Comparison of ENCODE assay signal across 18 cellular contexts in the genomic region with DNA sequence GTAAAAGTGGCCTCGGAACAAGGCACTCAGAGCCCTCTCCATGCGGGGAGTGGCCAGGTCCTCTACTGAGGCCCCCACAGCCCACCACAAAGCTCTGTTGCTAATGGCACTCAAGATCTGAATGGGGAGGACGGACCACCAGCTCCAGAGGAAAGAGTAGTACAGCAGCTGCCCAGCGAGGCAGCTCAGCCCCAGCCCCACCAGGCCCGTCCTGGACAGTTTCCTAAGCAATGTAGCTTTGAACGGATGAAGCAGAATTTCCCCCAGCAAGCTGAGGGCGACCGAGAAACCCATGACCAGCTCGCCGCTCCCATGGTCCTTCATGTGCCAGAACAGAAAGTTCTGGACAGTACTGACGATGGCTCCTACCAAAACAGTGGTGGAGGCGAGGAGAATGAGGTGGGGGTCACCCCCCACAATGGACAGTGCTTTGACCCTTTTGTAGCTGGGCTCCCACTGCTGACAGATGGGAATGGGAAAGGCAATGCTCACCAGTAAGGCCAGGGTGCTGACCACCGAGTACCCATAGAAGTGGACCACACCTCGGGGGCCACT. TPM values are rescaled to one million over a fixed set of nuclear protein-coding genes. Genes with fewer than 3 reads are reported as not detected.
DNase-seq lines count a peak whose midpoint lies in the region; ATAC-seq, FAIRE-seq and TF ChIP-seq lines count a peak whose summit lies in the region.
"Had no signal": no experiment of that assay in that cellular context is flagged by ENCODE, and none has a peak within 500 bp of the region (broad histone marks: within the 10 kb centered on the region; RNA-seq: fewer than 3 reads in every experiment).

No MANE protein-coding gene starts in this region.

- no peak overlapping the region for H3K27ac ChIP-seq in endodermal cell (ENCODE audit: low read depth, low read length)
- no peak overlapping the region for H3K27ac ChIP-seq in pancreas
- no peak overlapping the region for H3K27ac ChIP-seq in right cardiac atrium (ENCODE audit: low read length)
- H3K27ac ChIP-seq: BLaER1 treated with 17β-estradiol and CSF1 and Interleukin-3, amounts not matched to agents 10 nM and 100 nM had no signal

- CTCF ChIA-PET in WTC11 (lab: Charles Lee) = interaction anchor here (0.6 to 8.9 kb wide), 11 partner anchors 10 to 724 kb away, joined by 3 to 132 read pairs (median 15); partner anchors contain the start of gene MYH10

- H3K36me3 ChIP-seq in endodermal cell (ENCODE audit: control insufficient read depth, insufficient read depth, low read length) = no peaks in the 10 kb centered on the region
- H3K36me3 ChIP-seq in pancreas = no peaks in the 10 kb centered on the region
- H3K36me3 ChIP-seq: HAP-1 had no signal

- no peak overlapping the region for H3K4me3 ChIP-seq in endodermal cell (ENCODE audit: low read length)
- H3K4me3 ChIP-seq in pancreas = peak overlapping the region in 3 of 4 donors; percentile 59 to 81 (median 67)
- H3K4me3 ChIP-seq in right cardiac atrium (ENCODE audit: low read length) = no peak overlapping the region
- H3K4me3 ChIP-seq: BLaER1 treated with 17β-estradiol and CSF1 and Interleukin-3, amounts not matched to agents 10 nM and 100 nM; HAP-1 had no signal

- H3K9me3 Mint-ChIP-seq in WTC11 = no peaks in the 10 kb centered on the region
- peaks cover 2% of the 10 kb centered on the region for H3K9me3 Mint-ChIP-seq in endodermal cell
- H3K9me3 Mint-ChIP-seq: IgD-negative memory B cell had no signal

- no peak overlapping the region for H3K27ac Mint-ChIP-seq in WTC11
- no peak overlapping the region for H3K27ac Mint-ChIP-seq in endodermal cell
- H3K27ac Mint-ChIP-seq: CD4-positive, CD25-positive, alpha-beta regulatory T cell; IgD-negative memory B cell had no signal

- H3K9ac ChIP-seq in endodermal cell (ENCODE audit: extremely low read depth, low read length, poor library complexity, severe bottlenecking) = no peak overlapping the region
- H3K9ac ChIP-seq: BLaER1 treated with 17β-estradiol and CSF1 and Interleukin-3, amounts not matched to agents 10 nM and 100 nM had no signal

- DNase-seq in GM12891 (ENCODE audit: insufficient read length, low spot score) (no peak), WTC11 (ENCODE audit: low spot score) (no peak), endodermal cell (peak; percentile 36), pancreas (no peak), GM20000 (ENCODE audit: low spot score) (no peak), right cardiac atrium (no peak), NCI-H748 treated with DMSO at 0.1 percent for 48 hours (lab: John Stamatoyannopoulos, UW) (no peak)
- no peak for DNase-seq in stimulated activated CD4-positive, alpha-beta T cell treated with anti-CD3 and anti-CD28 coated beads, Interleukin-4, amount 100 ng/mL, for 4 hours
- DNase-seq: ACHN; CD4-positive, CD25-positive, alpha-beta regulatory T cell; DMS79; GOT3 had no signal

- TF ChIP-seq POLR2A in GM12891 (IDR thresholded peaks at IDR 0.05; ENCODE audit: low read depth, low read length) = no peak

- POLR2A ChIA-PET in WTC11 (lab: Charles Lee) = interaction anchor here (0.6 kb wide), 2 partner anchors 36 to 404 kb away, joined by 3 to 4 read pairs; no protein-coding TSS in a partner anchor

- H3K4me1 Mint-ChIP-seq in WTC11 (peaks cover 14% of the 10 kb centered on the region), endodermal cell (peaks cover 8% of the 10 kb centered on the region)
- H3K4me1 Mint-ChIP-seq: CD4-positive, CD25-positive, alpha-beta regulatory T cell had no signal

- no peaks in the 10 kb centered on the region for H3K9me3 ChIP-seq in endodermal cell (ENCODE audit: control insufficient read depth, low read length)
- no peaks in the 10 kb centered on the region for H3K9me3 ChIP-seq in pancreas
- H3K9me3 ChIP-seq in right cardiac atrium (ENCODE audit: control insufficient read depth, low read length) = no peaks in the 10 kb centered on the region
- H3K9me3 ChIP-seq: HAP-1 had no signal

- TF ChIP-seq CTCF in WTC11 (IDR thresholded peaks at IDR 0.05) = no peak
- no peak for TF ChIP-seq CTCF in endodermal cell (conservative IDR thresholded peaks at IDR 0.05)
- no peak for TF ChIP-seq CTCF in pancreas (IDR thresholded peaks at IDR 0.05)
- TF ChIP-seq CTCF in GM20000 (IDR thresholded peaks at IDR 0.05; ENCODE audit: extremely low read depth, missing control alignments) = no peak

- no peaks in the 10 kb centered on the region for H3K36me3 Mint-ChIP-seq in WTC11
- H3K36me3 Mint-ChIP-seq in endodermal cell (ENCODE audit: low read depth) = no peaks in the 10 kb centered on the region
- H3K36me3 Mint-ChIP-seq: CD4-positive, CD25-positive, alpha-beta regulatory T cell had no signal

- H3K27me3 ChIP-seq in endodermal cell (ENCODE audit: control insufficient read depth, insufficient read depth, low read length, poor library complexity, severe bottlenecking) (peaks cover 23% of the 10 kb centered on the region), pancreas (no peaks in the 10 kb centered on the region), right cardiac atrium (ENCODE audit: control insufficient read depth, insufficient read depth) (no peaks in the 10 kb centered on the region)
- H3K27me3 ChIP-seq: BLaER1 treated with 17β-estradiol and CSF1 and Interleukin-3, amounts not matched to agents 10 nM and 100 nM had no signal

- peaks cover 4% of the 10 kb centered on the region; the same call in 1 of the 2 replicates for H3K27me3 Mint-ChIP-seq in WTC11 (ENCODE audit: low read depth)
- H3K27me3 Mint-ChIP-seq in endodermal cell (ENCODE audit: insufficient read depth) = peaks cover 39% of the 10 kb centered on the region

- 82 to 86% methylated on average over 14 of the region's 14 CpGs for WGBS in endodermal cell (ENCODE audit: insufficient coverage in 1 of 2, insufficient read length in 1 of 2), 2 experiments
- 84 to 92% methylated on average over 14 of the region's 14 CpGs for WGBS in pancreas, 2 donors
- 89% methylated on average over 14 of the region's 14 CpGs for WGBS in right cardiac atrium

- peak overlapping the region; percentile 81 for H3K4me3 Mint-ChIP-seq in WTC11
- peak overlapping the region; percentile 68 for H3K4me3 Mint-ChIP-seq in endodermal cell
- H3K4me3 Mint-ChIP-seq: CD4-positive, CD25-positive, alpha-beta regulatory T cell; IgD-negative memory B cell had no signal

- no peak for ATAC-seq in WTC11
- ATAC-seq in pancreas = no peak
- ATAC-seq in right cardiac atrium = no peak

- peak; percentile 38 for FAIRE-seq in GM12891 (lab: Jason Lieb, UNC)
- no peak for FAIRE-seq in pancreas (lab: Jason Lieb, UNC)

- H3K4me1 ChIP-seq in endodermal cell (ENCODE audit: control insufficient read depth, insufficient read depth, low read length) (no peaks in the 10 kb centered on the region), pancreas (peaks cover 0 to 7% (median 6%) of the 10 kb centered on the region in 3 donors), right cardiac atrium (ENCODE audit: control insufficient read depth, insufficient read depth, low read length) (no peaks in the 10 kb centered on the region)
- H3K4me1 ChIP-seq: HAP-1 had no signal

- intact Hi-C loops in pancreas (cut with DNase I) = no loop called here
- intact Hi-C loops in right cardiac atrium (cut with DNase I) = no loop called here

TF ChIP-seq in GM12891, 5 proteins besides CTCF, POLR2A, EP300 and RAD21:
- TF ChIP-seq POLR2AphosphoS5 (IDR thresholded peaks at IDR 0.05; ENCODE audit: low read depth, low read length) (peak; percentile 34; the same call in 1 of the 2 replicates), TAF1 (IDR thresholded peaks at IDR 0.05; ENCODE audit: low read depth, low read length) (no peak)
TF ChIP-seq in GM12891: peak in this region for 1.

TF ChIP-seq in WTC11, 78 proteins besides CTCF, POLR2A, EP300 and RAD21 (continues in another document):
- TF ChIP-seq, protein P1, sequence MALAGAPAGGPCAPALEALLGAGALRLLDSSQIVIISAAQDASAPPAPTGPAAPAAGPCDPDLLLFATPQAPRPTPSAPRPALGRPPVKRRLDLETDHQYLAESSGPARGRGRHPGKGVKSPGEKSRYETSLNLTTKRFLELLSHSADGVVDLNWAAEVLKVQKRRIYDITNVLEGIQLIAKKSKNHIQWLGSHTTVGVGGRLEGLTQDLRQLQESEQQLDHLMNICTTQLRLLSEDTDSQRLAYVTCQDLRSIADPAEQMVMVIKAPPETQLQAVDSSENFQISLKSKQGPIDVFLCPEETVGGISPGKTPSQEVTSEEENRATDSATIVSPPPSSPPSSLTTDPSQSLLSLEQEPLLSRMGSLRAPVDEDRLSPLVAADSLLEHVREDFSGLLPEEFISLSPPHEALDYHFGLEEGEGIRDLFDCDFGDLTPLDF (CRISPR knock-in tag; IDR thresholded peaks at IDR 0.05) = no peak
- no peak for TF ChIP-seq ZBTB21 (CRISPR knock-in tag; IDR thresholded peaks at IDR 0.05; ENCODE audit: borderline replicate concordance)
- TF ChIP-seq, protein P2, sequence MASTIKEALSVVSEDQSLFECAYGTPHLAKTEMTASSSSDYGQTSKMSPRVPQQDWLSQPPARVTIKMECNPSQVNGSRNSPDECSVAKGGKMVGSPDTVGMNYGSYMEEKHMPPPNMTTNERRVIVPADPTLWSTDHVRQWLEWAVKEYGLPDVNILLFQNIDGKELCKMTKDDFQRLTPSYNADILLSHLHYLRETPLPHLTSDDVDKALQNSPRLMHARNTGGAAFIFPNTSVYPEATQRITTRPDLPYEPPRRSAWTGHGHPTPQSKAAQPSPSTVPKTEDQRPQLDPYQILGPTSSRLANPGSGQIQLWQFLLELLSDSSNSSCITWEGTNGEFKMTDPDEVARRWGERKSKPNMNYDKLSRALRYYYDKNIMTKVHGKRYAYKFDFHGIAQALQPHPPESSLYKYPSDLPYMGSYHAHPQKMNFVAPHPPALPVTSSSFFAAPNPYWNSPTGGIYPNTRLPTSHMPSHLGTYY (CRISPR knock-in tag; IDR thresholded peaks at IDR 0.05) = no peak
- TF ChIP-seq ZNF263 (CRISPR knock-in tag; IDR thresholded peaks at IDR 0.05; ENCODE audit: low read depth) = no peak

RNA-seq across cellular contexts. Expression of gene MFSD6L, which starts 1.5 kb away (rescaled TPM):
- polyA plus RNA-seq in GM12891 (2012; ENCODE audit: low read depth, missing spikeins) = 1.4 TPM
- total RNA-seq in WTC11 (2021) (4.0 to 5.2 TPM (median 4.5 TPM) in 3 replicates), endodermal cell (1 to 10 TPM; 3.3 to 5.1 TPM), pancreas (1 to 10 TPM; 3.9 to 7.7 (median 4.8) TPM), right cardiac atrium (not detected)
- 0.25 TPM for polyA plus RNA-seq in endodermal cell (2013, experiment 1 of 2)
- 0.25 TPM for polyA plus RNA-seq in endodermal cell (2013, experiment 2 of 2)
- polyA plus RNA-seq in pancreas (1 to 10 TPM; 3.3 to 3.4 TPM), right cardiac atrium (0.14 TPM)
- total RNA-seq: A172; CD4-positive, CD25-positive, alpha-beta regulatory T cell; G401; HT1080 had no signal
- polyA plus RNA-seq: CD4-positive, CD25-positive, alpha-beta regulatory T cell; IgD-negative memory B cell had no signal

RNA-seq across cellular contexts. Expression of gene SPDYE4, which starts 39.4 kb away (rescaled TPM):
- not detected for polyA plus RNA-seq in GM12891 (2012; ENCODE audit: low read depth, missing spikeins)
- not detected in 3 replicates for total RNA-seq in WTC11 (2021)
- not detected for total RNA-seq in endodermal cell
- not detected for polyA plus RNA-seq in endodermal cell (2013, experiment 1 of 2)
- polyA plus RNA-seq in endodermal cell (2013, experiment 2 of 2) = not detected
- under 1 TPM in 1 of 6 donors, not detected in 5; 0.28 TPM for total RNA-seq in pancreas
- polyA plus RNA-seq in pancreas = not detected
- not detected for total RNA-seq in right cardiac atrium
- polyA plus RNA-seq in right cardiac atrium = not detected
- total RNA-seq: A172; CD4-positive, CD25-positive, alpha-beta regulatory T cell; G401; HT1080 had no signal
- polyA plus RNA-seq: CD4-positive, CD25-positive, alpha-beta regulatory T cell; IgD-negative memory B cell had no signal

RNA-seq across cellular contexts. Expression of gene CCDC42, which starts 53.1 kb away (rescaled TPM):
- not detected for polyA plus RNA-seq in GM12891 (2012; ENCODE audit: low read depth, missing spikeins)
- total RNA-seq in WTC11 (2021) (not detected in 3 replicates), endodermal cell (not detected), pancreas (not detected), right cardiac atrium (not detected)
- polyA plus RNA-seq in endodermal cell (2013, experiment 1 of 2) = not detected
- polyA plus RNA-seq in endodermal cell (2013, experiment 2 of 2) = 0.21 TPM
- polyA plus RNA-seq in pancreas (under 1 TPM in 1 of 2 donors, not detected in 1; 0.07 TPM), right cardiac atrium (not detected)
- total RNA-seq: A172; CD4-positive, CD25-positive, alpha-beta regulatory T cell; G401; HT1080 had no signal
- polyA plus RNA-seq: IgD-negative memory B cell had no signal

Comparison
In these comparisons a context has a peak if more than half of its experiments do, and no peak if none do; other contexts are left out.
1. H3K4me3 ChIP-seq: peak in pancreas (3 of 4); none in endodermal cell (single experiment) and right cardiac atrium (single experiment).